In the genomic region with DNA sequence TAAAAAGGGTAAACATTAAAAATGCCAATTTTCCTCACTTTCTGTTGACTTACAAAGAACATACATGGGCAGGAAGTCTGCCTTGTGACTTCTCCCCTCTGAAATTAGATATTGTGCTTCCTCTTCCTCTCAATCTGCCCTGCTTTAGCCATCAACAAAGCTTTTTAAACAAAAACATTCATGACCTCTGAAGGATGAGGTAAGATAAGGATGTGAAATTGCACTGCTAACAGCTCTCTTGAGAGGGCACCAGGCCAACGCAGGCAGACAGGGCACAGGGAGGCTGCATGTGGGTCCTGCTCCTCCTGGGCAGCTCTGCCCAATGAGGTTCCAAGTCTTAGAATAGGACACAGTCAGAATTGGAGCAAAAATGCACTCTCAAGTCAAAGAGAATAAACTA, we compare ENCODE assay signal across 8 cellular contexts.
DNase-seq lines count a peak whose midpoint lies in the region; ATAC-seq and TF ChIP-seq lines count a peak whose summit lies in the region.

No MANE protein-coding gene starts in this region.

- DNase-seq in SIG-M5 treated with dmso at 0.1 percent for 504 hours (lab: John Stamatoyannopoulos, UW; ENCODE audit: unreplicated experiment) (peak; percentile 86), esophagus muscularis mucosa (ENCODE audit: extremely low spot score) (no peak), psoas muscle (peak; percentile 28 to 65), prostate gland (ENCODE audit: low spot score) (no peak)

- no peak for TF ChIP-seq CTCF in HEK293 (tag by site-specific recombination; IDR thresholded peaks at IDR 0.05)
- no peak for TF ChIP-seq CTCF in esophagus muscularis mucosa (IDR thresholded peaks at IDR 0.05)
- no peak for TF ChIP-seq CTCF in psoas muscle (IDR thresholded peaks at IDR 0.05)
- TF ChIP-seq CTCF in prostate gland (IDR thresholded peaks at IDR 0.05), result no peak

- H3K9me3 ChIP-seq in BLaER1 (no peaks in the 10 kb centered on the region), HEK293 (ENCODE audit: control insufficient read depth, insufficient read depth, low read depth, low read length) (no peaks in the 10 kb centered on the region), esophagus muscularis mucosa (no peaks in the 10 kb centered on the region), psoas muscle (no peaks in the 10 kb centered on the region), prostate gland (no peaks in the 10 kb centered on the region)

- H3K4me1 ChIP-seq in BLaER1 (peaks cover 26% of the 10 kb centered on the region), HEK293 (ENCODE audit: control insufficient read depth, insufficient read depth, low read length) (no peaks in the 10 kb centered on the region), esophagus muscularis mucosa (peaks cover 4 to 7% (median 5%) of the 10 kb centered on the region in 4 donors), psoas muscle (no peaks in the 10 kb centered on the region), prostate gland (replicated peaks) (no peaks in the 10 kb centered on the region)

- POLR2A ChIA-PET in HEK293 (lab: Yijun Ruan, JAX), result interaction anchor here (1.0 kb wide), 1 partner anchor 62 kb away, joined by 5 read pairs; no protein-coding TSS in a partner anchor

- peak in 2 of 4 donors; percentile 21 to 26 for ATAC-seq in psoas muscle
- no peak for ATAC-seq in HG03280 (IDR thresholded peaks at IDR 0.05; ENCODE audit: unreplicated experiment)
- ATAC-seq in HG02798 (IDR thresholded peaks at IDR 0.05; ENCODE audit: poor library complexity, unreplicated experiment), result no peak

- H3K36me3 ChIP-seq in BLaER1 (peaks cover 78% of the 10 kb centered on the region), HEK293 (ENCODE audit: control insufficient read depth in 2 of 2, insufficient read depth in 1 of 2, low read length in 2 of 2) (peaks cover 45 to 47% of the 10 kb centered on the region in 2 experiments; a peak in 2 of 3 replicates), esophagus muscularis mucosa (peaks cover 18 to 66% (median 38%) of the 10 kb centered on the region in 4 donors), psoas muscle (ENCODE audit: insufficient read depth in 1 of 2, low read depth in 1 of 2) (peaks cover 4 to 43% of the 10 kb centered on the region in 2 donors), prostate gland (peaks cover 0 to 6% of the 10 kb centered on the region in 2 donors)

- TF ChIP-seq POLR2A in esophagus muscularis mucosa (IDR thresholded peaks at IDR 0.05; ENCODE audit: low read depth) (no peak), prostate gland (IDR thresholded peaks at IDR 0.05) (no peak)

- TF ChIP-seq EP300 in esophagus muscularis mucosa (IDR thresholded peaks at IDR 0.05), result no peak

- CTCF ChIA-PET in HEK293 (lab: Yijun Ruan, JAX), result interaction anchor here (1.0 kb wide), 1 partner anchor 11 kb away, joined by 3 read pairs; no protein-coding TSS in a partner anchor

- H3K4me2 ChIP-seq in BLaER1, result peak overlapping the region; percentile 66

- WGBS in esophagus muscularis mucosa, result 40% methylated on average over 1 of the region's 1 CpG
- WGBS in psoas muscle, 3 donors, result 43 to 65% (median 48%) methylated on average over 1 of the region's 1 CpG
- 33% methylated on average over 1 of the region's 1 CpG for WGBS in prostate gland

- H3K27me3 ChIP-seq in BLaER1, result no peaks in the 10 kb centered on the region
- H3K27me3 ChIP-seq in esophagus muscularis mucosa, result no peaks in the 10 kb centered on the region
- no peaks in the 10 kb centered on the region for H3K27me3 ChIP-seq in psoas muscle (ENCODE audit: insufficient read depth in 3 of 3, low read length in 2 of 3)
- H3K27me3 ChIP-seq in prostate gland (replicated peaks; ENCODE audit: insufficient read depth), result no peaks in the 10 kb centered on the region

- intact Hi-C loops in esophagus muscularis mucosa (cut with DNase I), result no loop called here
- intact Hi-C loops in psoas muscle (cut with DNase I), result no loop called here
- intact Hi-C loops in prostate gland (cut with DNase I), result no loop called here

- H4K20me1 ChIP-seq in BLaER1, result no peaks in the 10 kb centered on the region

- peak overlapping the region; percentile 72 for H3K27ac ChIP-seq in BLaER1
- H3K27ac ChIP-seq in HEK293 (ENCODE audit: extremely low read depth, low read depth, low read length), result no peak overlapping the region
- peak overlapping the region in 3 of 4 donors; percentile 32 to 40 (median 38) for H3K27ac ChIP-seq in esophagus muscularis mucosa (replicated peaks in 1 of 4)
- H3K27ac ChIP-seq in psoas muscle, result no peak overlapping the region
- H3K27ac ChIP-seq in prostate gland, result no peak overlapping the region

- no peak overlapping the region for H3K4me3 ChIP-seq in BLaER1
- H3K4me3 ChIP-seq in HEK293 (ENCODE audit: low read depth, low read length), result no peak overlapping the region
- no peak overlapping the region for H3K4me3 ChIP-seq in esophagus muscularis mucosa
- H3K4me3 ChIP-seq in psoas muscle, result no peak overlapping the region
- H3K4me3 ChIP-seq in prostate gland, result no peak overlapping the region

- H3K9ac ChIP-seq in BLaER1, result peak overlapping the region; percentile 45; the same call in 1 of the 2 replicates

TF ChIP-seq in HEK293, 187 proteins besides CTCF, POLR2A, EP300 and RAD21:
- TF ChIP-seq, protein P1, sequence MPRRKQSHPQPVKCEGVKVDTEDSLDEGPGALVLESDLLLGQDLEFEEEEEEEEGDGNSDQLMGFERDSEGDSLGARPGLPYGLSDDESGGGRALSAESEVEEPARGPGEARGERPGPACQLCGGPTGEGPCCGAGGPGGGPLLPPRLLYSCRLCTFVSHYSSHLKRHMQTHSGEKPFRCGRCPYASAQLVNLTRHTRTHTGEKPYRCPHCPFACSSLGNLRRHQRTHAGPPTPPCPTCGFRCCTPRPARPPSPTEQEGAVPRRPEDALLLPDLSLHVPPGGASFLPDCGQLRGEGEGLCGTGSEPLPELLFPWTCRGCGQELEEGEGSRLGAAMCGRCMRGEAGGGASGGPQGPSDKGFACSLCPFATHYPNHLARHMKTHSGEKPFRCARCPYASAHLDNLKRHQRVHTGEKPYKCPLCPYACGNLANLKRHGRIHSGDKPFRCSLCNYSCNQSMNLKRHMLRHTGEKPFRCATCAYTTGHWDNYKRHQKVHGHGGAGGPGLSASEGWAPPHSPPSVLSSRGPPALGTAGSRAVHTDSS (tag by site-specific recombination; IDR thresholded peaks at IDR 0.05), result peak; percentile 45; the same call in 1 of the 2 replicates
- TF ChIP-seq, protein P2, sequence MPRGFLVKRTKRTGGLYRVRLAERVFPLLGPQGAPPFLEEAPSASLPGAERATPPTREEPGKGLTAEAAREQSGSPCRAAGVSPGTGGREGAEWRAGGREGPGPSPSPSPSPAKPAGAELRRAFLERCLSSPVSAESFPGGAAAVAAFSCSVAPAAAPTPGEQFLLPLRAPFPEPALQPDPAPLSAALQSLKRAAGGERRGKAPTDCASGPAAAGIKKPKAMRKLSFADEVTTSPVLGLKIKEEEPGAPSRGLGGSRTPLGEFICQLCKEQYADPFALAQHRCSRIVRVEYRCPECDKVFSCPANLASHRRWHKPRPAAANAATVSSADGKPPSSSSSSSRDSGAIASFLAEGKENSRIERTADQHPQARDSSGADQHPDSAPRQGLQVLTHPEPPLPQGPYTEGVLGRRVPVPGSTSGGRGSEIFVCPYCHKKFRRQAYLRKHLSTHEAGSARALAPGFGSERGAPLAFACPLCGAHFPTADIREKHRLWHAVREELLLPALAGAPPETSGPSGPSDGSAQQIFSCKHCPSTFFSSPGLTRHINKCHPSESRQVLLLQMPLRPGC (tag by site-specific recombination; IDR thresholded peaks at IDR 0.05), result no peak
- TF ChIP-seq ZNF423 (tag by site-specific recombination; IDR thresholded peaks at IDR 0.05), result no peak
- TF ChIP-seq, protein P3, sequence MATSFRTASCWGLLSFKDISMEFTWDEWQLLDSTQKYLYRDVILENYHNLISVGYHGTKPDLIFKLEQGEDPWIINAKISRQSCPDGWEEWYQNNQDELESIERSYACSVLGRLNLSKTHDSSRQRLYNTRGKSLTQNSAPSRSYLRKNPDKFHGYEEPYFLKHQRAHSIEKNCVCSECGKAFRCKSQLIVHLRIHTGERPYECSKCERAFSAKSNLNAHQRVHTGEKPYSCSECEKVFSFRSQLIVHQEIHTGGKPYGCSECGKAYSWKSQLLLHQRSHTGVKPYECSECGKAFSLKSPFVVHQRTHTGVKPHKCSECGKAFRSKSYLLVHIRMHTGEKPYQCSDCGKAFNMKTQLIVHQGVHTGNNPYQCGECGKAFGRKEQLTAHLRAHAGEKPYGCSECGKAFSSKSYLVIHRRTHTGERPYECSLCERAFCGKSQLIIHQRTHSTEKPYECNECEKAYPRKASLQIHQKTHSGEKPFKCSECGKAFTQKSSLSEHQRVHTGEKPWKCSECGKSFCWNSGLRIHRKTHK (tag by site-specific recombination; IDR thresholded peaks at IDR 0.05), result no peak
- TF ChIP-seq FEZF1 (tag by site-specific recombination; IDR thresholded peaks at IDR 0.05), result peak; percentile 23; the same call in 1 of the 2 replicates
- no peak for TF ChIP-seq ZNF549 (tag by site-specific recombination; IDR thresholded peaks at IDR 0.05)
- TF ChIP-seq ZNF302 (tag by site-specific recombination; IDR thresholded peaks at IDR 0.05; ENCODE audit: low read depth), result no peak
- TF ChIP-seq ZNF155 (tag by site-specific recombination; IDR thresholded peaks at IDR 0.05), result no peak

Comparison
In these comparisons a context has a peak if more than half of its experiments do, and no peak if none do; other contexts are left out.
1. H3K27ac ChIP-seq: peak in BLaER1 (single experiment) and esophagus muscularis mucosa (3 of 4); none in HEK293 (single experiment), psoas muscle (single experiment) and prostate gland (0 of 2).
2. DNase-seq: peak in SIG-M5 treated with dmso at 0.1 percent for 504 hours (single experiment) and psoas muscle (2 of 2); none in esophagus muscularis mucosa (single experiment) and prostate gland (single experiment).